16 cellular contexts compared by ENCODE assay signal in genomic region chr3:167209011-167209410, GRCh38.
DNase-seq lines count a peak whose midpoint lies in the region; ATAC-seq and TF ChIP-seq lines count a peak whose summit lies in the region.
"Had no signal": no experiment of that assay in that cellular context is flagged by ENCODE, and none has a peak within 500 bp of the region (broad histone marks: within the 10 kb centered on the region; RNA-seq: fewer than 3 reads in every experiment).

No MANE protein-coding gene starts in this region.

- no peaks in the 10 kb centered on the region for H3K4me1 ChIP-seq in breast epithelium

- TF ChIP-seq CTCF in breast epithelium (IDR thresholded peaks at IDR 0.05) (no peak), epithelial cell of proximal tubule (conservative IDR thresholded peaks at IDR 0.05; ENCODE audit: low read depth, low read length) (peak; percentile 19), nephron progenitor cell (IDR thresholded peaks at IDR 0.05) (no peak)

- no peak for ATAC-seq in GM21825 (IDR thresholded peaks at IDR 0.05; ENCODE audit: unreplicated experiment)
- ATAC-seq: HepG2 had no signal

- H3K9me3 Mint-ChIP-seq in nephron progenitor cell: no peaks in the 10 kb centered on the region

- in situ Hi-C loops in T47D (cut with HindIII; ENCODE audit: low pct_unique_long_range_greater_than_20kb, low sequenced_read_pairs): no loop called here

- no peak overlapping the region for H3K27ac Mint-ChIP-seq in nephron progenitor cell

- no peaks in the 10 kb centered on the region for H3K27me3 ChIP-seq in breast epithelium

- H3K4me3 Mint-ChIP-seq in nephron progenitor cell: no peak overlapping the region

- H3K27ac ChIP-seq in breast epithelium: no peak overlapping the region
- H3K27ac ChIP-seq: PC-9 had no signal

- TF ChIP-seq POLR2A in breast epithelium (IDR thresholded peaks at IDR 0.05): no peak

- no peaks in the 10 kb centered on the region for H3K4me1 Mint-ChIP-seq in nephron progenitor cell

- H3K36me3 Mint-ChIP-seq in nephron progenitor cell (ENCODE audit: low read depth): no peaks in the 10 kb centered on the region

- peak; percentile 33 to 84 for DNase-seq in T47D (ENCODE audit: low read depth in 1 of 2, low spot score in 1 of 2)
- no peak for DNase-seq in breast epithelium (ENCODE audit: low spot score in 2 of 2)
- peak; percentile 20 for DNase-seq in NCI-H69 (lab: John Stamatoyannopoulos, UW)
- no peak for DNase-seq in epithelial cell of proximal tubule (ENCODE audit: low read depth)
- DNase-seq in nephron progenitor cell: no peak
- DNase-seq in activated CD8-positive, alpha-beta memory T cell treated with anti-CD3 and anti-CD28 coated beads, Interleukin-2, amount 50 U/mL, for 4 hours: no peak
- DNase-seq: C1 segment of cervical spinal cord, DMS 273 treated with DMSO at 0.1 percent for 48 hours, MM.1S, NCI-H1105, NCI-H187, NCI-H345, PC-9, SW 1271 had no signal

- H3K9me3 ChIP-seq in breast epithelium: no peaks in the 10 kb centered on the region

- H3K27me3 Mint-ChIP-seq in nephron progenitor cell (ENCODE audit: low read depth, poor library complexity): peaks cover 3% of the 10 kb centered on the region

- intact Hi-C loops in breast epithelium (cut with DNase I; ENCODE audit: low total_unique reads): no loop called here

- H3K36me3 ChIP-seq in breast epithelium: no peaks in the 10 kb centered on the region

- H3K4me3 ChIP-seq in breast epithelium (no peak overlapping the region), epithelial cell of proximal tubule (ENCODE audit: low read depth, low read length) (no peak overlapping the region)
- H3K4me3 ChIP-seq: PC-9 had no signal

Comparison
In these comparisons a context has a peak if more than half of its experiments do, and no peak if none do; other contexts are left out.
1. DNase-seq: peak in T47D (2 of 2) and NCI-H69 (single experiment); none in breast epithelium (0 of 2), epithelial cell of proximal tubule (single experiment), nephron progenitor cell (single experiment) and activated CD8-positive, alpha-beta memory T cell treated with anti-CD3 and anti-CD28 coated beads, Interleukin-2, amount 50 U/mL, for 4 hours (single experiment).